9 cellular contexts compared by ENCODE assay signal in genomic region chr12:123050331-123050809, GRCh38.
DNase-seq lines count a peak whose midpoint lies in the region; ATAC-seq and TF ChIP-seq lines count a peak whose summit lies in the region.
"Had no signal": no experiment of that assay in that cellular context is flagged by ENCODE, and none has a peak within 500 bp of the region (broad histone marks: within the 10 kb centered on the region; RNA-seq: fewer than 3 reads in every experiment).

No MANE protein-coding gene starts in this region.

- no peak overlapping the region for H3K4me3 Mint-ChIP-seq in naive thymus-derived CD8-positive, alpha-beta T cell
- H3K4me3 Mint-ChIP-seq: dendritic cell treated with granulocyte-macrophage colony-stimulating factor and Interleukin-4, amounts not matched to agents 40 ng/mL and 50 ng/mL, for 4 days had no signal

- intact Hi-C loops in esophagus squamous epithelium (cut with DNase I), result no loop called here
- intact Hi-C loops in spleen (cut with DNase I; ENCODE audit: low total_unique reads), result no loop called here

- TF ChIP-seq CTCF in C4-2B (conservative IDR thresholded peaks at IDR 0.05), result no peak
- TF ChIP-seq CTCF in esophagus squamous epithelium (IDR thresholded peaks at IDR 0.05), result no peak
- no peak for TF ChIP-seq CTCF in spleen (IDR thresholded peaks at IDR 0.05 in 8 of 11, conservative IDR thresholded peaks at IDR 0.05 in 3 of 11)

- H3K4me1 Mint-ChIP-seq in naive thymus-derived CD8-positive, alpha-beta T cell, result peaks cover 17 to 43% (median 32%) of the 10 kb centered on the region in 4 donors

- H3K4me3 ChIP-seq in esophagus squamous epithelium (no peak overlapping the region), spleen (no peak overlapping the region)

- H3K27me3 Mint-ChIP-seq in naive thymus-derived CD8-positive, alpha-beta T cell, result no peaks in the 10 kb centered on the region
- H3K27me3 Mint-ChIP-seq: dendritic cell treated with granulocyte-macrophage colony-stimulating factor and Interleukin-4, amounts not matched to agents 40 ng/mL and 50 ng/mL, for 4 days had no signal

- H3K9me3 ChIP-seq in esophagus squamous epithelium (no peaks in the 10 kb centered on the region), spleen (no peaks in the 10 kb centered on the region)

- H3K27me3 ChIP-seq in esophagus squamous epithelium (no peaks in the 10 kb centered on the region), spleen (replicated peaks in 1 of 7) (no peaks in the 10 kb centered on the region)

- no peak for ATAC-seq in naive thymus-derived CD8-positive, alpha-beta T cell
- ATAC-seq in HG02938 (IDR thresholded peaks at IDR 0.05; ENCODE audit: unreplicated experiment) (no peak), GM21360 (IDR thresholded peaks at IDR 0.05; ENCODE audit: unreplicated experiment) (no peak)

- no peaks in the 10 kb centered on the region for H3K36me3 ChIP-seq in esophagus squamous epithelium
- no peaks in the 10 kb centered on the region for H3K36me3 ChIP-seq in spleen

- WGBS in esophagus squamous epithelium, 2 donors, result 42 to 62% methylated on average over 2 to 5 of the region's 5 CpGs
- 75 to 92% (median 88%) methylated on average over 3 to 5 of the region's 5 CpGs for WGBS in spleen, 5 donors

- H3K4me1 ChIP-seq in esophagus squamous epithelium (peaks cover 0 to 41% (median 15%) of the 10 kb centered on the region in 3 donors), spleen (peaks cover 0 to 24% (median 10%) of the 10 kb centered on the region in 6 donors)

- H3K36me3 Mint-ChIP-seq in naive thymus-derived CD8-positive, alpha-beta T cell, result peaks cover 0 to 10% (median 0%) of the 10 kb centered on the region in 3 donors

- POLR2A ChIA-PET in naive thymus-derived CD8-positive, alpha-beta T cell (lab: Charles Lee), result no interaction called here

- H3K27ac Mint-ChIP-seq in naive thymus-derived CD8-positive, alpha-beta T cell, result peak overlapping the region in 6 of 10 donors; percentile 6 to 72 (median 40)
- H3K27ac Mint-ChIP-seq: dendritic cell treated with granulocyte-macrophage colony-stimulating factor and Interleukin-4, amounts not matched to agents 40 ng/mL and 50 ng/mL, for 4 days had no signal

- H3K9me3 Mint-ChIP-seq in naive thymus-derived CD8-positive, alpha-beta T cell, result no peaks in the 10 kb centered on the region
- H3K9me3 Mint-ChIP-seq: dendritic cell treated with granulocyte-macrophage colony-stimulating factor and Interleukin-4, amounts not matched to agents 40 ng/mL and 50 ng/mL, for 4 days had no signal

- TF ChIP-seq POLR2A in esophagus squamous epithelium (IDR thresholded peaks at IDR 0.05) (no peak), spleen (IDR thresholded peaks at IDR 0.05) (no peak)

- H3K27ac ChIP-seq in C4-2B, result 0 out of 2 replicates have a peak overlapping the region, but pooled peaks have one; percentile 9
- H3K27ac ChIP-seq in esophagus squamous epithelium, result peak overlapping the region in 3 of 4 donors; percentile 47 to 56 (median 53)
- no peak overlapping the region for H3K27ac ChIP-seq in spleen

- DNase-seq in RPMI7951 (ENCODE audit: low read depth) (peak; percentile 71), esophagus squamous epithelium (lab: John Stamatoyannopoulos, UW) (no peak), spleen (no peak), superior temporal gyrus (ENCODE audit: extremely low spot score) (no peak)
- DNase-seq in naive thymus-derived CD8-positive, alpha-beta T cell, result no peak

Comparison
In these comparisons a context has a peak if more than half of its experiments do, and no peak if none do; other contexts are left out.
1. H3K27ac ChIP-seq: peak in C4-2B (single experiment) and esophagus squamous epithelium (3 of 4); none in spleen (0 of 8).